11 cellular contexts compared by ENCODE assay signal in genomic region chr11:128814856-128815705, GRCh38. TPM values are rescaled to one million over a fixed set of nuclear protein-coding genes. Genes with fewer than 3 reads are reported as not detected.
DNase-seq lines count a peak whose midpoint lies in the region; ATAC-seq, FAIRE-seq and TF ChIP-seq lines count a peak whose summit lies in the region.
"Had no signal": no experiment of that assay in that cellular context is flagged by ENCODE, and none has a peak within 500 bp of the region (broad histone marks: within the 10 kb centered on the region; RNA-seq: fewer than 3 reads in every experiment).

No MANE protein-coding gene starts in this region.

- H3K4me3 Mint-ChIP-seq in HFFc6 = no peak overlapping the region; the same call in 1 of the 2 replicates
- H3K4me3 Mint-ChIP-seq: stimulated activated naive CD8-positive, alpha-beta T cell treated with anti-CD3 and anti-CD28 coated beads, Interleukin-15, Interleukin-2, amounts not matched to agents 100 ng/mL and 50 ng/mL, for 24 hours had no signal

- H3K27me3 ChIP-seq in WERI-Rb-1 (ENCODE audit: insufficient read depth, low read depth, severe bottlenecking) = no peaks in the 10 kb centered on the region

- H3K9me3 Mint-ChIP-seq in HFFc6 = no peaks in the 10 kb centered on the region
- H3K9me3 Mint-ChIP-seq: stimulated activated naive CD8-positive, alpha-beta T cell treated with anti-CD3 and anti-CD28 coated beads, Interleukin-15, Interleukin-2, amounts not matched to agents 100 ng/mL and 50 ng/mL, for 24 hours had no signal

- intact Hi-C loops in kidney (cut with DNase I) = no loop called here

- DNase-seq in HFFc6 (peak; percentile 78), WERI-Rb-1 (peak; percentile 77), iPS DF 19.7 (ENCODE audit: low read depth, low spot score) (peak; percentile 85), smooth muscle cell of the brain vasculature (ENCODE audit: low read depth, low spot score) (peak; percentile 65), hippocampal formation (lab: John Stamatoyannopoulos, UW) (no peak), substantia nigra (lab: John Stamatoyannopoulos, UW) (no peak), kidney (no peak)

- H3K36me3 ChIP-seq in WERI-Rb-1 = no peaks in the 10 kb centered on the region
- H3K36me3 ChIP-seq in kidney (ENCODE audit: control insufficient read depth in 1 of 2, insufficient read depth in 2 of 2, low read length in 2 of 2) = no peaks in the 10 kb centered on the region

- H3K4me3 ChIP-seq in WERI-Rb-1 (ENCODE audit: low read depth, low read length) (peak overlapping the region; percentile 26), kidney (ENCODE audit: low read length in 2 of 2) (no peak overlapping the region)

- peak overlapping the region; percentile 58 for H3K27ac Mint-ChIP-seq in HFFc6
- H3K27ac Mint-ChIP-seq: stimulated activated naive CD8-positive, alpha-beta T cell treated with anti-CD3 and anti-CD28 coated beads, Interleukin-15, Interleukin-2, amounts not matched to agents 100 ng/mL and 50 ng/mL, for 24 hours had no signal

- H3K27ac ChIP-seq in WERI-Rb-1 (no peak overlapping the region), substantia nigra (ENCODE audit: low read depth, low read length, poor library complexity, severe bottlenecking) (no peak overlapping the region), kidney (ENCODE audit: low read depth in 2 of 2, low read length in 2 of 2) (no peak overlapping the region)
- H3K27ac ChIP-seq: VCaP had no signal

- peaks cover 13% of the 10 kb centered on the region for H3K36me3 Mint-ChIP-seq in HFFc6 (ENCODE audit: low read depth)

- H3K27me3 Mint-ChIP-seq in HFFc6 (ENCODE audit: insufficient read depth) = no peaks in the 10 kb centered on the region; the same call in 1 of the 2 replicates
- H3K27me3 Mint-ChIP-seq: stimulated activated naive CD8-positive, alpha-beta T cell treated with anti-CD3 and anti-CD28 coated beads, Interleukin-15, Interleukin-2, amounts not matched to agents 100 ng/mL and 50 ng/mL, for 24 hours had no signal

- no peak for FAIRE-seq in kidney (lab: Jason Lieb, UNC)
- FAIRE-seq: islet of Langerhans had no signal

- H3K4me1 ChIP-seq in kidney (ENCODE audit: control insufficient read depth in 1 of 2, insufficient read depth in 1 of 2, low read depth in 1 of 2, low read length in 2 of 2) = no peaks in the 10 kb centered on the region

- no peak overlapping the region for H3K9ac ChIP-seq in kidney (ENCODE audit: low read length in 2 of 2)

- TF ChIP-seq CTCF in HFFc6 (IDR thresholded peaks at IDR 0.05) (no peak), WERI-Rb-1 (IDR thresholded peaks at IDR 0.05; ENCODE audit: low read depth, low read length) (no peak), kidney (IDR thresholded peaks at IDR 0.05; ENCODE audit: borderline replicate concordance, extremely low read depth, insufficient read depth) (no peak)

- H3K9me3 ChIP-seq in WERI-Rb-1 (ENCODE audit: severe bottlenecking) = no peaks in the 10 kb centered on the region
- H3K9me3 ChIP-seq in kidney (ENCODE audit: control insufficient read depth in 1 of 2, low read length in 2 of 2) = no peaks in the 10 kb centered on the region

- peaks cover 28% of the 10 kb centered on the region for H3K4me1 Mint-ChIP-seq in HFFc6 (ENCODE audit: low read depth)

- no peak for ATAC-seq in GM18502 (IDR thresholded peaks at IDR 0.05; ENCODE audit: poor library complexity, unreplicated experiment)

RNA-seq across cellular contexts. Expression of gene KCNJ1, which starts 52.0 kb away (rescaled TPM):
- not detected for total RNA-seq in HFFc6 (2021; fragmentation: NEBNext Ultra II Directional; extraction: Animal tissue kit (Norgen Biotek cat#: 25700))
- total RNA-seq in kidney = 175 TPM
- polyA plus RNA-seq in kidney (ENCODE audit: insufficient read depth, low read depth, low replicate concordance) = 355 TPM

Comparison
In these comparisons a context has a peak if more than half of its experiments do, and no peak if none do; other contexts are left out.
1. DNase-seq: peak in HFFc6 (single experiment), WERI-Rb-1 (single experiment), iPS DF 19.7 (single experiment) and smooth muscle cell of the brain vasculature (single experiment); none in hippocampal formation (0 of 2), substantia nigra (0 of 49) and kidney (single experiment).
2. RNA of gene KCNJ1, which starts 52.0 kb away (total RNA-seq): 175 TPM in kidney (single experiment); not detected in HFFc6; every median in the first group is over 100 times any median in the second.